24 cellular contexts compared by ENCODE assay signal in the genomic region with DNA sequence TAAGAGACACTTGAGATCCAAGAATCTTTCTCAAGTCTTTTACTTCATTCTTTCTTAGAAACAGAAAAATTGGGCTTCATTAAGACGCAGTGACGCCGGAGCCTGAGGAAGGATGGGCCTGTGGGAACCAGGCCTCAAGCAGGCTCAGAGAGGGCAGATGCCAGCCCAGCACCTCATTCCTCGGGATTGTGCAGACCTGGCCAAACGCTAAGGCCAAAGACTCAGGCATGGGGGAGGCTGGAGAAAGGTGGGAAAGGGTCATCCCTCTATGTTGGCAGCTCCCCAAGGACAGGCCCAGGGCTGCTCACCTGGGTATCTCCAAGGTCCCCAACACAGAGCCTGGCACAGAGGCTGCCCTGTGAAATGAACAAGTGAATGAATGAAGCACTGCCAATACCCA. TPM values are rescaled to one million over a fixed set of nuclear protein-coding genes. Genes with fewer than 3 reads are reported as not detected.
"Had no signal": no experiment of that assay in that cellular context is flagged by ENCODE, and none has a peak within 500 bp of the region (broad histone marks: within the 10 kb centered on the region; RNA-seq: fewer than 3 reads in every experiment).

No MANE protein-coding gene starts in this region.

- H3K36me3 ChIP-seq: SJSA1 had no signal

- H3K4me3 ChIP-seq: SJSA1, SK-N-MC had no signal

- H3K4me1 ChIP-seq: SJSA1 had no signal

- H3K9me3 ChIP-seq: SJSA1 had no signal

- DNase-seq: KBM-7, MV-4-11, NCI-H1048, NCI-H1105 treated with DMSO at 0.1 percent for 48 hours, NCI-H1417 treated with DMSO at 0.1 percent for 48 hours, NCI-H146, NCI-H1694 treated with DMSO at 0.1 percent for 48 hours, NCI-H1930, NCI-H2081, NCI-H2107, NCI-H2227 treated with DMSO at 0.1 percent for 48 hours, NCI-H524, NCI-H526 treated with DMSO at 0.1 percent for 48 hours, NCI-H748 treated with DMSO at 0.1 percent for 48 hours, Right ventricle myocardium superior, RPMI8226, SIG-M5, SW 1271 had no signal

- H3K27ac ChIP-seq: SJSA1, SK-N-MC had no signal

RNA-seq across cellular contexts. Expression of a gene that starts 3.7 kb away (rescaled TPM):
- total RNA-seq: HepG2, LHCN-M2, MCF 10A, NCI-H460, Right ventricle myocardium superior, SJSA1 had no signal
- polyA plus RNA-seq: HepG2 had no signal
